ENCODE assay signal across 1 cellular context in the genomic region with DNA sequence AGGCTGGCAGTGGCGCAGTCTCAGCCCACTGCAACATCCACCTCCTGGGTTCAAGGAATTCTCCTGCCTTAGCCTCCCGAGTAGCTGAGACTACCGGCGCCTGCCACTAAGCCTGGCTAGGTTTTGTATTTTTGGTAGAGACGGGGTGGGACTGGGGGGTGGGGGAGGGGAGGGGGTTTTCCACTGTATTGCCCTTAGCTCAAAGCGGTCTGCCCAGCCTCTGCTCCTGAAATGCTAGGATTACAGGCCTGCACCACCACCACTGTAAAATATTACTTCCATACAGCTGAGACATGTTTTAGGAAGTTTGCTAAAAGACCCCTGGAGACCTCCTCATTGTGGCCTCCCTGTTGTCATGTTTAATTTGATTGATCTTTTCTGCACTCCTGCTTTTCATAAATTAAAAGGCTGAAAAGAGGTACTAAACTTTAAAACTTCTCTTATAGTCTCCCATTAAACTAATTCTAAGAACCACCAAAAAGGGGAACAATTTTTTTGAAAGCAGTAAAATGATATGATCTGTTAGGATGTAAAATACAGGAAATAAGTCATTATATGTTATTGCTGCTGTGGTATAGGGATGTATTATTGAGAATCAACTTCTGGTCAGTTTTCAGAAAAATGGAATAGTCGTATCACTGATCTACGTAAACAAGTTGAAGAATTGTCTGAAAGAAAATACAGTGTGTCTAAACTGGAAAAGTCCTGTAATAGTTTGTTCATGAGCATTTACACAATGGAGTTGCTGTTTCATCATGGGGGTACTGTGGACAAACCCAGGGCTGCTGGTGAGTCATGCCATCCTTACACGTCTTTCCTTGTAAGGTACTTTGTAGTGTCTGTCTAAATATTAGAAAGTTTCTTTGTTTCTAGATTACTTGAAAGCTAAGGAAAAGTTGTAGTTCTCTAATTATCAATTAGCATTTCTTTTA.
TF ChIP-seq lines count a peak whose summit lies in the region.

No MANE protein-coding gene starts in this region.

TF ChIP-seq in IMR-90, 13 proteins besides CTCF, POLR2A, EP300 and RAD21:
- no peak for TF ChIP-seq MAFK (IDR thresholded peaks at IDR 0.05; ENCODE audit: low read depth, low read length)
- peak; percentile 81 for TF ChIP-seq FOS (IDR thresholded peaks at IDR 0.05; ENCODE audit: low read depth, low read length)
- no peak for TF ChIP-seq SMC3 (IDR thresholded peaks at IDR 0.05; ENCODE audit: low read depth, low read length)
- TF ChIP-seq CHD1 (IDR thresholded peaks at IDR 0.05; ENCODE audit: low read depth, low read length), result no peak
- no peak for TF ChIP-seq MAZ (IDR thresholded peaks at IDR 0.05; ENCODE audit: borderline replicate concordance, low read depth, low read length)
- TF ChIP-seq NFE2L2 (IDR thresholded peaks at IDR 0.05; ENCODE audit: low read depth, low read length), result no peak
- TF ChIP-seq, protein P1, sequence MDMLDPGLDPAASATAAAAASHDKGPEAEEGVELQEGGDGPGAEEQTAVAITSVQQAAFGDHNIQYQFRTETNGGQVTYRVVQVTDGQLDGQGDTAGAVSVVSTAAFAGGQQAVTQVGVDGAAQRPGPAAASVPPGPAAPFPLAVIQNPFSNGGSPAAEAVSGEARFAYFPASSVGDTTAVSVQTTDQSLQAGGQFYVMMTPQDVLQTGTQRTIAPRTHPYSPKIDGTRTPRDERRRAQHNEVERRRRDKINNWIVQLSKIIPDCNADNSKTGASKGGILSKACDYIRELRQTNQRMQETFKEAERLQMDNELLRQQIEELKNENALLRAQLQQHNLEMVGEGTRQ (IDR thresholded peaks at IDR 0.05; ENCODE audit: low read depth, low read length), result no peak
- peak; percentile 13; the same call in 1 of the 2 replicates for TF ChIP-seq BHLHE40 (IDR thresholded peaks at IDR 0.05; ENCODE audit: low read depth, low read length)
- no peak for TF ChIP-seq RCOR1 (IDR thresholded peaks at IDR 0.05; ENCODE audit: insufficient replicate concordance, low read length)
- TF ChIP-seq CEBPB (IDR thresholded peaks at IDR 0.05; ENCODE audit: low read depth, low read length), result peak; percentile 84
- TF ChIP-seq MXI1 (IDR thresholded peaks at IDR 0.05; ENCODE audit: borderline replicate concordance, low read depth, low read length), result no peak
- no peak for TF ChIP-seq RFX5 (IDR thresholded peaks at IDR 0.05; ENCODE audit: low read depth, low read length)
